ENCODE assay signal across 9 cellular contexts in genomic region chr4:98745372-98745771, GRCh38.
DNase-seq lines count a peak whose midpoint lies in the region; ATAC-seq and TF ChIP-seq lines count a peak whose summit lies in the region.
"Had no signal": no experiment of that assay in that cellular context is flagged by ENCODE, and none has a peak within 500 bp of the region (broad histone marks: within the 10 kb centered on the region; RNA-seq: fewer than 3 reads in every experiment).

No MANE protein-coding gene starts in this region.

- H3K23ac ChIP-seq in trophoblast cell (ENCODE audit: low read length) = no peak overlapping the region

- no peak overlapping the region for H3K9ac ChIP-seq in trophoblast cell (ENCODE audit: low read length)

- no peak overlapping the region for H3K4me3 Mint-ChIP-seq in activated CD4-positive, alpha-beta T cell treated with anti-CD3 and anti-CD28 coated beads, Interleukin-2, amount 10 ng/mL, durations not matched to agents 7 days and 5 days
- H3K4me3 Mint-ChIP-seq: activated B cell treated with CpG ODN at 0.5 μM for 24 hours had no signal

- no peak for TF ChIP-seq POLR2A in spleen (IDR thresholded peaks at IDR 0.05)

- H4K12ac ChIP-seq in trophoblast cell (ENCODE audit: low read depth, low read length) = no peak overlapping the region

- H3K79me2 ChIP-seq in trophoblast cell (ENCODE audit: control insufficient read depth, insufficient read depth, low read length, poor library complexity) = no peaks in the 10 kb centered on the region

- H2AK5ac ChIP-seq in trophoblast cell (ENCODE audit: low read length) = no peak overlapping the region

- CTCF ChIA-PET in activated CD4-positive, alpha-beta T cell treated with anti-CD3 and anti-CD28 coated beads, Interleukin-2, amount 10 ng/mL, durations not matched to agents 7 days and 5 days (lab: Charles Lee) = interaction anchor here (0.9 kb wide), 1 partner anchor 11 kb away, joined by 3 read pairs; no protein-coding TSS in a partner anchor

- POLR2A ChIA-PET in activated CD4-positive, alpha-beta T cell treated with anti-CD3 and anti-CD28 coated beads, Interleukin-2, amount 10 ng/mL, durations not matched to agents 7 days and 5 days (lab: Charles Lee) = no interaction called here

- H3K18ac ChIP-seq in trophoblast cell (ENCODE audit: low read length) = no peak overlapping the region

- H3K9me3 Mint-ChIP-seq in activated CD4-positive, alpha-beta T cell treated with anti-CD3 and anti-CD28 coated beads, Interleukin-2, amount 10 ng/mL, durations not matched to agents 7 days and 5 days = peaks cover 7% of the 10 kb centered on the region
- H3K9me3 Mint-ChIP-seq: activated B cell treated with CpG ODN at 0.5 μM for 24 hours had no signal

- peak; percentile 58 for TF ChIP-seq CTCF in brain microvascular endothelial cell (IDR thresholded peaks at IDR 0.05; ENCODE audit: low read depth, low read length, missing control alignments)
- TF ChIP-seq CTCF in spleen (IDR thresholded peaks at IDR 0.05 in 8 of 11, conservative IDR thresholded peaks at IDR 0.05 in 3 of 11) = peak in 1 of 11 experiments; percentile 19

- H3K4me2 ChIP-seq in trophoblast cell (ENCODE audit: low read length) = no peak overlapping the region

- in situ Hi-C loops in brain microvascular endothelial cell (cut with HindIII; ENCODE audit: low pct_ligation_motif_present, low sequenced_read_pairs) = no loop called here

- no peaks in the 10 kb centered on the region for H3K4me1 ChIP-seq in trophoblast cell (ENCODE audit: control insufficient read depth in 1 of 2, insufficient read depth in 2 of 2, low read length in 2 of 2)
- no peaks in the 10 kb centered on the region for H3K4me1 ChIP-seq in spleen
- no peaks in the 10 kb centered on the region for H3K4me1 ChIP-seq in aorta (ENCODE audit: control insufficient read depth in 1 of 2, insufficient read depth in 2 of 2, low read length in 2 of 2)

- H3K36me3 ChIP-seq in brain microvascular endothelial cell (replicated peaks) (no peaks in the 10 kb centered on the region), trophoblast cell (ENCODE audit: control insufficient read depth in 1 of 2, insufficient read depth in 2 of 2, low read length in 2 of 2) (no peaks in the 10 kb centered on the region), spleen (no peaks in the 10 kb centered on the region), aorta (ENCODE audit: control insufficient read depth in 1 of 2, insufficient read depth in 2 of 2, low read length in 1 of 2) (no peaks in the 10 kb centered on the region)

- no peak overlapping the region for H2BK12ac ChIP-seq in trophoblast cell (ENCODE audit: low read length)

- H2BK120ac ChIP-seq in trophoblast cell (ENCODE audit: insufficient read depth, low read length, poor library complexity) = no peak overlapping the region

- peak; percentile 11 for DNase-seq in activated CD4-positive, alpha-beta T cell treated with anti-CD3 and anti-CD28 coated beads for 48 hours
- no peak for DNase-seq in activated CD4-positive, alpha-beta T cell treated with anti-CD3 and anti-CD28 coated beads, Interleukin-2, amount 10 ng/mL, durations not matched to agents 7 days and 5 days
- DNase-seq in NAMALWA (ENCODE audit: low spot score) (peak; percentile 30), brain microvascular endothelial cell (peak; percentile 16), trophoblast cell (peak; percentile 10 to 64), spleen (no peak), aorta (no peak)
- DNase-seq: activated B cell treated with CpG ODN at 0.5 μM for 24 hours had no signal

- intact Hi-C loops in spleen (cut with DNase I; ENCODE audit: low total_unique reads) (no loop called here), aorta (cut with DNase I) (loop anchor here in 1 of 2 donors (10.0 kb wide), 1 partner anchor 309 kb away; no protein-coding TSS in a partner anchor)

- peaks cover 2% of the 10 kb centered on the region for H3K79me1 ChIP-seq in trophoblast cell (ENCODE audit: low read length)

- H3K9me3 ChIP-seq in trophoblast cell (ENCODE audit: insufficient read depth, low read depth, low read length) = no peaks in the 10 kb centered on the region
- no peaks in the 10 kb centered on the region for H3K9me3 ChIP-seq in spleen
- no peaks in the 10 kb centered on the region for H3K9me3 ChIP-seq in aorta (ENCODE audit: control insufficient read depth, low read length)

- H3K27ac ChIP-seq in brain microvascular endothelial cell (no peak overlapping the region), trophoblast cell (ENCODE audit: low read depth, low read length) (no peak overlapping the region), spleen (no peak overlapping the region), aorta (ENCODE audit: low read depth in 1 of 2, low read length in 2 of 2) (no peak overlapping the region)

- WGBS in trophoblast cell (ENCODE audit: extremely low coverage, insufficient coverage, insufficient read length) = no CpG with 5 or more reads among the region's 3 CpGs
- 68 to 90% (median 72%) methylated on average over 3 of the region's 3 CpGs for WGBS in spleen, 5 donors
- WGBS in aorta, 2 donors = 55 to 62% methylated on average over 3 of the region's 3 CpGs

- no peak overlapping the region for H2BK5ac ChIP-seq in trophoblast cell (ENCODE audit: low read depth, low read length, poor library complexity)

- H3K27me3 ChIP-seq in brain microvascular endothelial cell (replicated peaks) = no peaks in the 10 kb centered on the region
- no peaks in the 10 kb centered on the region for H3K27me3 ChIP-seq in trophoblast cell (ENCODE audit: insufficient read depth, low read length)
- H3K27me3 ChIP-seq in spleen (replicated peaks in 1 of 7) = no peaks in the 10 kb centered on the region
- H3K27me3 ChIP-seq in aorta (ENCODE audit: control insufficient read depth in 1 of 2, insufficient read depth in 2 of 2, low read length in 1 of 2) = no peaks in the 10 kb centered on the region

- no peaks in the 10 kb centered on the region for H3K36me3 Mint-ChIP-seq in activated CD4-positive, alpha-beta T cell treated with anti-CD3 and anti-CD28 coated beads, Interleukin-2, amount 10 ng/mL, durations not matched to agents 7 days and 5 days (ENCODE audit: low read depth)

- H3K27ac Mint-ChIP-seq in activated CD4-positive, alpha-beta T cell treated with anti-CD3 and anti-CD28 coated beads, Interleukin-2, amount 10 ng/mL, durations not matched to agents 7 days and 5 days = no peak overlapping the region
- H3K27ac Mint-ChIP-seq: activated B cell treated with CpG ODN at 0.5 μM for 24 hours had no signal

- ATAC-seq in GM19324 (IDR thresholded peaks at IDR 0.05; ENCODE audit: low FRiP score, unreplicated experiment) (no peak), aorta (ENCODE audit: low FRiP score) (no peak)

- no peak overlapping the region for H4K91ac ChIP-seq in trophoblast cell (ENCODE audit: low read depth, low read length)

- no peaks in the 10 kb centered on the region for H3K4me1 Mint-ChIP-seq in activated CD4-positive, alpha-beta T cell treated with anti-CD3 and anti-CD28 coated beads, Interleukin-2, amount 10 ng/mL, durations not matched to agents 7 days and 5 days
- H3K4me1 Mint-ChIP-seq: activated B cell treated with CpG ODN at 0.5 μM for 24 hours had no signal

- no peaks in the 10 kb centered on the region for H3K27me3 Mint-ChIP-seq in activated CD4-positive, alpha-beta T cell treated with anti-CD3 and anti-CD28 coated beads, Interleukin-2, amount 10 ng/mL, durations not matched to agents 7 days and 5 days
- H3K27me3 Mint-ChIP-seq: activated B cell treated with CpG ODN at 0.5 μM for 24 hours had no signal

- no peak overlapping the region for H3K14ac ChIP-seq in trophoblast cell (ENCODE audit: low read length)

- H3K4ac ChIP-seq in trophoblast cell (ENCODE audit: low read depth, low read length) = no peak overlapping the region

- H4K8ac ChIP-seq in trophoblast cell (ENCODE audit: low read depth, low read length) = no peak overlapping the region

- no peak overlapping the region for H2AFZ ChIP-seq in trophoblast cell (ENCODE audit: insufficient read depth, low read length, poor library complexity)

- H3K4me3 ChIP-seq in brain microvascular endothelial cell (ENCODE audit: low read depth, low read length) (no peak overlapping the region), trophoblast cell (ENCODE audit: low read depth, low read length) (no peak overlapping the region), spleen (no peak overlapping the region), aorta (ENCODE audit: low read length in 2 of 2) (no peak overlapping the region)

Comparison
In these comparisons a context has a peak if more than half of its experiments do, and no peak if none do; other contexts are left out.
1. DNase-seq: peak in activated CD4-positive, alpha-beta T cell treated with anti-CD3 and anti-CD28 coated beads for 48 hours (single experiment), NAMALWA (single experiment), brain microvascular endothelial cell (single experiment) and trophoblast cell (2 of 2); none in activated CD4-positive, alpha-beta T cell treated with anti-CD3 and anti-CD28 coated beads, Interleukin-2, amount 10 ng/mL, durations not matched to agents 7 days and 5 days (single experiment), spleen (single experiment) and aorta (0 of 2).